ENCODE assay signal across 1 cellular context in genomic region chr9:121050128-121050988, GRCh38.
TF ChIP-seq lines count a peak whose summit lies in the region.

C5 (minus strand) TSS chr9:121050275; CDS start chr9:121050246, 29 bp downstream.

TF ChIP-seq in HepG2, 621 proteins besides CTCF, POLR2A, EP300 and RAD21 (continued from another document and continues in another):
- TF ChIP-seq ZNF280B (CRISPR knock-in tag; IDR thresholded peaks at IDR 0.05; ENCODE audit: borderline replicate concordance) (no peak), USF2 (IDR thresholded peaks at IDR 0.05; ENCODE audit: low read depth, low read length) (no peak), USF2 (CRISPR knock-in tag; IDR thresholded peaks at IDR 0.05; ENCODE audit: borderline replicate concordance) (no peak), SOX5 (CRISPR knock-in tag; IDR thresholded peaks at IDR 0.05; ENCODE audit: borderline replicate concordance) (peak; percentile 65; the same call in 1 of the 2 replicates), HMGXB4 (CRISPR knock-in tag; IDR thresholded peaks at IDR 0.05; ENCODE audit: borderline replicate concordance in 1 of 2, low read depth in 1 of 2) (0 out of 4 replicates have a peak, but pooled peaks of 1 of the 2 experiments have one; percentile 19), CEBPG (CRISPR knock-in tag; IDR thresholded peaks at IDR 0.05) (peak; percentile 94), NFIC (IDR thresholded peaks at IDR 0.05; ENCODE audit: low read length) (peak; percentile 21; the same call in 1 of the 2 replicates), NFYC (CRISPR knock-in tag; IDR thresholded peaks at IDR 0.05) (no peak), JARID2 (CRISPR knock-in tag; IDR thresholded peaks at IDR 0.05; ENCODE audit: insufficient replicate concordance) (no peak), IKZF4 (CRISPR knock-in tag; IDR thresholded peaks at IDR 0.05; ENCODE audit: borderline replicate concordance, low read depth, not compliant biosample characterization) (no peak), SIX1 (CRISPR knock-in tag; IDR thresholded peaks at IDR 0.05; ENCODE audit: borderline replicate concordance) (peak; percentile 41; the same call in 1 of the 2 replicates), ZNF773 (CRISPR knock-in tag; IDR thresholded peaks at IDR 0.05; ENCODE audit: borderline replicate concordance) (no peak), SRSF4 (IDR thresholded peaks at IDR 0.05; ENCODE audit: low read depth, low read length, poor library complexity, severe bottlenecking) (no peak), ATF5 (CRISPR knock-in tag; IDR thresholded peaks at IDR 0.05; ENCODE audit: low read depth) (no peak), ZKSCAN8 (CRISPR knock-in tag; IDR thresholded peaks at IDR 0.05; ENCODE audit: borderline replicate concordance) (0 out of 2 replicates have a peak, but pooled peaks have one; percentile 29), ZNF644 (CRISPR knock-in tag; IDR thresholded peaks at IDR 0.05; ENCODE audit: low read depth) (no peak), PAXIP1 (CRISPR knock-in tag; conservative IDR thresholded peaks at IDR 0.05) (peak; percentile 84), SAP130 (CRISPR knock-in tag; IDR thresholded peaks at IDR 0.05; ENCODE audit: low read depth) (peak; percentile 92), ZMAT5 (CRISPR knock-in tag; IDR thresholded peaks at IDR 0.05; ENCODE audit: borderline replicate concordance, low read depth) (no peak), HNF4A (CRISPR knock-in tag; IDR thresholded peaks at IDR 0.05) (0 out of 2 replicates have a peak, but pooled peaks have one; percentile 10), HDAC1 (CRISPR knock-in tag; IDR thresholded peaks at IDR 0.05) (peak; percentile 50; the same call in 1 of the 2 replicates), FOSL1 (CRISPR knock-in tag; IDR thresholded peaks at IDR 0.05; ENCODE audit: borderline replicate concordance) (no peak), ZFP1 (CRISPR knock-in tag; IDR thresholded peaks at IDR 0.05) (peak; percentile 56; the same call in 1 of the 2 replicates), RARA (CRISPR knock-in tag; IDR thresholded peaks at IDR 0.05) (peak; percentile 62), FOXA3 (CRISPR knock-in tag; IDR thresholded peaks at IDR 0.05) (peak; percentile 60), ZNF652 (CRISPR knock-in tag; IDR thresholded peaks at IDR 0.05; ENCODE audit: borderline replicate concordance, low read depth) (peak; percentile 99), HBP1 (CRISPR knock-in tag; IDR thresholded peaks at IDR 0.05; ENCODE audit: low read depth) (0 out of 2 replicates have a peak, but pooled peaks have one; percentile 14), YEATS2 (CRISPR knock-in tag; IDR thresholded peaks at IDR 0.05; ENCODE audit: borderline replicate concordance) (peak; percentile 36; the same call in 1 of the 2 replicates), SCMH1 (CRISPR knock-in tag; IDR thresholded peaks at IDR 0.05; ENCODE audit: borderline replicate concordance) (no peak), ZNF7 (CRISPR knock-in tag; IDR thresholded peaks at IDR 0.05) (no peak)
- TF ChIP-seq, protein P1, sequence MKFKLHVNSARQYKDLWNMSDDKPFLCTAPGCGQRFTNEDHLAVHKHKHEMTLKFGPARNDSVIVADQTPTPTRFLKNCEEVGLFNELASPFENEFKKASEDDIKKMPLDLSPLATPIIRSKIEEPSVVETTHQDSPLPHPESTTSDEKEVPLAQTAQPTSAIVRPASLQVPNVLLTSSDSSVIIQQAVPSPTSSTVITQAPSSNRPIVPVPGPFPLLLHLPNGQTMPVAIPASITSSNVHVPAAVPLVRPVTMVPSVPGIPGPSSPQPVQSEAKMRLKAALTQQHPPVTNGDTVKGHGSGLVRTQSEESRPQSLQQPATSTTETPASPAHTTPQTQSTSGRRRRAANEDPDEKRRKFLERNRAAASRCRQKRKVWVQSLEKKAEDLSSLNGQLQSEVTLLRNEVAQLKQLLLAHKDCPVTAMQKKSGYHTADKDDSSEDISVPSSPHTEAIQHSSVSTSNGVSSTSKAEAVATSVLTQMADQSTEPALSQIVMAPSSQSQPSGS (CRISPR knock-in tag; IDR thresholded peaks at IDR 0.05), result peak; percentile 28; the same call in 1 of the 2 replicates
- TF ChIP-seq, protein P2, sequence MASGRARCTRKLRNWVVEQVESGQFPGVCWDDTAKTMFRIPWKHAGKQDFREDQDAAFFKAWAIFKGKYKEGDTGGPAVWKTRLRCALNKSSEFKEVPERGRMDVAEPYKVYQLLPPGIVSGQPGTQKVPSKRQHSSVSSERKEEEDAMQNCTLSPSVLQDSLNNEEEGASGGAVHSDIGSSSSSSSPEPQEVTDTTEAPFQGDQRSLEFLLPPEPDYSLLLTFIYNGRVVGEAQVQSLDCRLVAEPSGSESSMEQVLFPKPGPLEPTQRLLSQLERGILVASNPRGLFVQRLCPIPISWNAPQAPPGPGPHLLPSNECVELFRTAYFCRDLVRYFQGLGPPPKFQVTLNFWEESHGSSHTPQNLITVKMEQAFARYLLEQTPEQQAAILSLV (CRISPR knock-in tag; IDR thresholded peaks at IDR 0.05; ENCODE audit: borderline replicate concordance), result no peak
- TF ChIP-seq, protein P3, sequence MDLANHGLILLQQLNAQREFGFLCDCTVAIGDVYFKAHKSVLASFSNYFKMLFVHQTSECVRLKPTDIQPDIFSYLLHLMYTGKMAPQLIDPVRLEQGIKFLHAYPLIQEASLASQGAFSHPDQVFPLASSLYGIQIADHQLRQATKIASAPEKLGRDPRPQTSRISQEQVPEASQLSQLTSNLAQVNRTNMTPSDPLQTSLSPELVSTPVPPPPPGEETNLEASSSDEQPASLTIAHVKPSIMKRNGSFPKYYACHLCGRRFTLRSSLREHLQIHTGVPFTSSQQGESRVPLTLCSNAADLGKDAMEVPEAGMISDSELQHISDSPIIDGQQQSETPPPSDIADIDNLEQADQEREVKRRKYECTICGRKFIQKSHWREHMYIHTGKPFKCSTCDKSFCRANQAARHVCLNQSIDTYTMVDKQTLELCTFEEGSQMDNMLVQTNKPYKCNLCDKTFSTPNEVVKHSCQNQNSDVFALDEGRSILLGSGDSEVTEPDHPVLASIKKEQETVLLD (CRISPR knock-in tag; IDR thresholded peaks at IDR 0.05; ENCODE audit: low read depth), result no peak
- TF ChIP-seq, protein P4, sequence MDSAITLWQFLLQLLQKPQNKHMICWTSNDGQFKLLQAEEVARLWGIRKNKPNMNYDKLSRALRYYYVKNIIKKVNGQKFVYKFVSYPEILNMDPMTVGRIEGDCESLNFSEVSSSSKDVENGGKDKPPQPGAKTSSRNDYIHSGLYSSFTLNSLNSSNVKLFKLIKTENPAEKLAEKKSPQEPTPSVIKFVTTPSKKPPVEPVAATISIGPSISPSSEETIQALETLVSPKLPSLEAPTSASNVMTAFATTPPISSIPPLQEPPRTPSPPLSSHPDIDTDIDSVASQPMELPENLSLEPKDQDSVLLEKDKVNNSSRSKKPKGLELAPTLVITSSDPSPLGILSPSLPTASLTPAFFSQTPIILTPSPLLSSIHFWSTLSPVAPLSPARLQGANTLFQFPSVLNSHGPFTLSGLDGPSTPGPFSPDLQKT (CRISPR knock-in tag; IDR thresholded peaks at IDR 0.05; ENCODE audit: borderline replicate concordance), result no peak
